In the genomic region with DNA sequence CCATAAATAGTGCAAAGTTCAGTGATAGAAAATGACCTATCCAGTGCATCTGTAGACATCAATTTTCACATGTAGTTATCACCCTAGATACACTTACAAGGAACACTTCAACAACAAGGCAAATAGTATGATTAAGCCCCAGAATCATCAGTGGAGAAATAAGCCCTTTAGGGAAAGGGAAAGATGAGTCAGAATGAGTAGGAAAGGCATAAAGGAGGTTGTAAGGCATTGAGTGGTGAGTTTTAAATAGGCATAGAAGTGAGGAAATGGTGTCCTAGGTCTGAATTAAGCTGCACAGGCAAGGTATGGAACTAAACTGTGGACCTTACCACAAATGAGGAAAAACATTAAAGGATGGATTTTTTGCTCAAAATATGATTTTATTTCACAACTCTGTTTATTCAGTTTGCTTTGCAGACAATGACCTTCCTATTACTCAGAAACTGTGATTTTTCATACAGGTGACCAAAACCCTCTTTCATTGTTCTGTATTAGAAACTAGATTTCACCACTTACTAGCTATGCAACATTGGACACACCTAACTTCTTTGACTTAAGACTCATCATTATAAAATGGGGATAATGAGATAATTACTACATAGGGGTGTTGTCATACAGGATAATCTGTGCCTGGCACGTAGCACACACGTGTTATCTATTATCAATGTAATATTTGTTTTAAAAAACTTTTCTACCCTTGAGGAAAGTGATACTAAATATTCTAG, we compare ENCODE assay signal across 14 cellular contexts. TPM values are rescaled to one million over a fixed set of nuclear protein-coding genes. Genes with fewer than 3 reads are reported as not detected.
DNase-seq lines count a peak whose midpoint lies in the region; ATAC-seq and TF ChIP-seq lines count a peak whose summit lies in the region.
"Had no signal": no experiment of that assay in that cellular context is flagged by ENCODE, and none has a peak within 500 bp of the region (broad histone marks: within the 10 kb centered on the region; RNA-seq: fewer than 3 reads in every experiment).

No MANE protein-coding gene starts in this region.

- CTCF ChIA-PET in IMR-90 (lab: Yijun Ruan, JAX): no interaction called here
- CTCF ChIA-PET in activated naive CD4-positive, alpha-beta T cell treated with anti-CD3 and anti-CD28 coated beads for 36 hours (lab: Charles Lee): no interaction called here

- no peak for TF ChIP-seq EP300 in tibial nerve (IDR thresholded peaks at IDR 0.05)

- intact Hi-C loops in IMR-90 (cut with micrococcal nuclease): no loop called here
- intact Hi-C loops in activated naive CD4-positive, alpha-beta T cell treated with anti-CD3 and anti-CD28 coated beads for 36 hours (cut with micrococcal nuclease): no loop called here

- no peak overlapping the region for H3K56ac ChIP-seq in IMR-90 (ENCODE audit: extremely low read depth, insufficient read depth, low read length)

- TF ChIP-seq POLR2A in IMR-90 (IDR thresholded peaks at IDR 0.05; ENCODE audit: low read depth, low read length) (no peak), tibial nerve (IDR thresholded peaks at IDR 0.05) (no peak)

- no peaks in the 10 kb centered on the region for H3K9me3 Mint-ChIP-seq in activated naive CD4-positive, alpha-beta T cell treated with anti-CD3 and anti-CD28 coated beads for 36 hours
- H3K9me3 Mint-ChIP-seq: CD8-positive, alpha-beta memory T cell had no signal

- no peak overlapping the region for H4K8ac ChIP-seq in IMR-90 (ENCODE audit: low read depth in 2 of 2, low read length in 2 of 2)

- H2BK120ac ChIP-seq in IMR-90 (ENCODE audit: low read depth, low read length): no peak overlapping the region

- no peak overlapping the region for H2BK20ac ChIP-seq in IMR-90 (ENCODE audit: low read depth, low read length)

- H4K91ac ChIP-seq in IMR-90 (ENCODE audit: insufficient read depth, low read depth, low read length): no peak overlapping the region

- BruUV-seq in IMR-90 (replicated peaks; lab: Mats Ljungman, UMichigan): no TSS peak

- in situ Hi-C loops in IMR-90 (cut with MboI; ENCODE audit: low sequenced_read_pairs): no loop called here
- in situ Hi-C loops in brain microvascular endothelial cell (cut with HindIII; ENCODE audit: low pct_ligation_motif_present, low sequenced_read_pairs): no loop called here

- no peak for TF ChIP-seq RAD21 in IMR-90 (IDR thresholded peaks at IDR 0.05; ENCODE audit: low read length)

- H3K4me3 ChIP-seq in IMR-90 (ENCODE audit: insufficient read depth, low read depth, low read length) (no peak overlapping the region), brain microvascular endothelial cell (ENCODE audit: low read depth, low read length) (no peak overlapping the region), tibial nerve (no peak overlapping the region)

- H3K27me3 ChIP-seq in IMR-90 (ENCODE audit: control insufficient read depth, insufficient read depth, low read length) (no peaks in the 10 kb centered on the region), brain microvascular endothelial cell (replicated peaks) (no peaks in the 10 kb centered on the region), tibial nerve (no peaks in the 10 kb centered on the region)

- no peaks in the 10 kb centered on the region for H3K36me3 Mint-ChIP-seq in activated naive CD4-positive, alpha-beta T cell treated with anti-CD3 and anti-CD28 coated beads for 36 hours (ENCODE audit: low read depth)
- H3K36me3 Mint-ChIP-seq: CD8-positive, alpha-beta memory T cell had no signal

- H3K27ac ChIP-seq in IMR-90 (ENCODE audit: insufficient read depth, low read length) (no peak overlapping the region), brain microvascular endothelial cell (no peak overlapping the region), tibial nerve (no peak overlapping the region)

- peaks cover 10% of the 10 kb centered on the region for H3K27me3 Mint-ChIP-seq in activated naive CD4-positive, alpha-beta T cell treated with anti-CD3 and anti-CD28 coated beads for 36 hours (ENCODE audit: low read depth)

- H2BK15ac ChIP-seq in IMR-90 (ENCODE audit: low read depth, low read length): no peak overlapping the region

- no peak overlapping the region for H3K14ac ChIP-seq in IMR-90 (replicated peaks; ENCODE audit: low read depth, low read length)

- no CpG with 5 or more reads among the region's 2 CpGs for WGBS in IMR-90 (ENCODE audit: extremely low coverage in 2 of 2, insufficient read length in 1 of 2), 2 experiments
- WGBS in tibial nerve, 2 donors: 66% methylated on average over 2 of the region's 2 CpGs

- no peak overlapping the region for H3K9ac ChIP-seq in IMR-90 (ENCODE audit: low read depth, low read length)

- peaks cover 2% of the 10 kb centered on the region for H3K4me1 Mint-ChIP-seq in activated naive CD4-positive, alpha-beta T cell treated with anti-CD3 and anti-CD28 coated beads for 36 hours (ENCODE audit: low read depth)
- H3K4me1 Mint-ChIP-seq: CD8-positive, alpha-beta memory T cell; H9 had no signal

- no peak overlapping the region for H2AK9ac ChIP-seq in IMR-90 (replicated peaks; ENCODE audit: low read depth, low read length, poor library complexity)

- ATAC-seq in IMR-90 (ENCODE audit: low read depth) (peak; percentile 90), HG03097 (IDR thresholded peaks at IDR 0.05; ENCODE audit: low FRiP score, unreplicated experiment) (no peak)
- ATAC-seq: Panc1 had no signal

- no peak overlapping the region for H3K18ac ChIP-seq in IMR-90 (ENCODE audit: low read depth, low read length)

- no peak overlapping the region for H3K23ac ChIP-seq in IMR-90 (ENCODE audit: low read depth, low read length)

- no peak overlapping the region for H3K4me2 ChIP-seq in IMR-90 (ENCODE audit: low read depth, low read length)

- H3K4me3 Mint-ChIP-seq in activated naive CD4-positive, alpha-beta T cell treated with anti-CD3 and anti-CD28 coated beads for 36 hours: no peak overlapping the region
- H3K4me3 Mint-ChIP-seq: CD8-positive, alpha-beta memory T cell; H9 had no signal

- H2AK5ac ChIP-seq in IMR-90 (ENCODE audit: low read depth, low read length): no peak overlapping the region

- H3K4ac ChIP-seq in IMR-90 (ENCODE audit: low read depth, low read length): no peak overlapping the region

- no peaks in the 10 kb centered on the region; the same call in 1 of the 2 replicates for H3K9me1 ChIP-seq in IMR-90 (ENCODE audit: insufficient read depth, low read length)

- H2AFZ ChIP-seq in IMR-90 (replicated peaks; ENCODE audit: low read length, poor library complexity): no peak overlapping the region

- dilution Hi-C loops in IMR-90 (cut with HindIII; ENCODE audit: low sequenced_read_pairs, unreplicated experiment): no loop called here

- H4K20me1 ChIP-seq in IMR-90 (ENCODE audit: insufficient read depth, low read length): no peaks in the 10 kb centered on the region

- POLR2A ChIA-PET in IMR-90 (lab: Charles Lee; ENCODE audit: unreplicated experiment): no interaction called here

- H3K4me1 ChIP-seq in IMR-90 (ENCODE audit: control insufficient read depth, insufficient read depth, low read length): no peaks in the 10 kb centered on the region
- H3K4me1 ChIP-seq in tibial nerve: no peaks in the 10 kb centered on the region

- no peaks in the 10 kb centered on the region for H3K79me1 ChIP-seq in IMR-90 (ENCODE audit: low read depth in 1 of 2, low read length in 2 of 2)

- TF ChIP-seq CTCF in IMR-90 (conservative IDR thresholded peaks at IDR 0.05; ENCODE audit: low read depth, low read length) (no peak), brain microvascular endothelial cell (IDR thresholded peaks at IDR 0.05; ENCODE audit: low read depth, low read length, missing control alignments) (no peak), tibial nerve (IDR thresholded peaks at IDR 0.05) (no peak)

- no peak overlapping the region for H4K5ac ChIP-seq in IMR-90 (ENCODE audit: low read depth, low read length)

- DNase-seq in COLO829 (ENCODE audit: low spot score): peak; percentile 31
- DNase-seq in IMR-90: peak; percentile 74
- DNase-seq in brain microvascular endothelial cell: peak; percentile 6
- peak; percentile 4 for DNase-seq in glomerular visceral epithelial cell (ENCODE audit: extremely low spot score)
- no peak for DNase-seq in activated naive CD4-positive, alpha-beta T cell treated with anti-CD3 and anti-CD28 coated beads for 36 hours
- DNase-seq in NCI-H510A (lab: John Stamatoyannopoulos, UW): no peak
- DNase-seq in tibial nerve (ENCODE audit: low spot score in 2 of 2): no peak
- DNase-seq: activated CD4-positive, alpha-beta T cell treated with anti-CD3 and anti-CD28 coated beads, Interleukin-2, amount 50 U/mL, for 1 hour; CD8-positive, alpha-beta memory T cell; H9; NCI-H1694 treated with DMSO at 0.1 percent for 48 hours; NCI-H524 treated with DMSO at 0.1 percent for 48 hours had no signal

- no peak overlapping the region for H3K27ac Mint-ChIP-seq in activated naive CD4-positive, alpha-beta T cell treated with anti-CD3 and anti-CD28 coated beads for 36 hours
- H3K27ac Mint-ChIP-seq: CD8-positive, alpha-beta memory T cell; H9 had no signal

- H3K9me3 ChIP-seq in IMR-90 (ENCODE audit: control insufficient read depth, insufficient read depth, low read length) (no peaks in the 10 kb centered on the region), tibial nerve (no peaks in the 10 kb centered on the region)

- H2BK5ac ChIP-seq in IMR-90 (ENCODE audit: low read depth, low read length, poor library complexity, severe bottlenecking): no peak overlapping the region

- H3K36me3 ChIP-seq in IMR-90 (ENCODE audit: control insufficient read depth, insufficient read depth, low read length): no peaks in the 10 kb centered on the region
- H3K36me3 ChIP-seq in brain microvascular endothelial cell (replicated peaks): no peaks in the 10 kb centered on the region
- H3K36me3 ChIP-seq in tibial nerve: no peaks in the 10 kb centered on the region

TF ChIP-seq in IMR-90, 13 proteins besides CTCF, POLR2A, EP300 and RAD21:
- TF ChIP-seq SMC3 (IDR thresholded peaks at IDR 0.05; ENCODE audit: low read depth, low read length) (no peak), FOS (IDR thresholded peaks at IDR 0.05; ENCODE audit: low read depth, low read length) (peak; percentile 38; the same call in 1 of the 2 replicates)

RNA-seq across cellular contexts. Expression of gene MAP9, which starts 57.0 kb away (rescaled TPM):
- total RNA-seq in IMR-90 (2012; rRNA removed) (6.6 and 9.2 TPM in 2 replicates), tibial nerve (10 to 100 TPM in 1 of 4 donors, 1 to 10 TPM in 3; 6.0 to 17.4 (median 8.8) TPM)
- 3.2 and 4.0 TPM in 2 replicates for polyA plus RNA-seq in IMR-90 (2012; rRNA removed)
- polyA plus RNA-seq in IMR-90 (2012; cell fraction: cytosol; rRNA removed): 0.37 and 0.58 TPM in 2 replicates
- polyA plus RNA-seq in IMR-90 (2012; cell fraction: nucleus; rRNA removed; ENCODE audit: low replicate concordance): 1.5 and 4.0 TPM in 2 replicates
- total RNA-seq in activated naive CD4-positive, alpha-beta T cell treated with anti-CD3 and anti-CD28 coated beads for 36 hours: 1 to 10 TPM; 5.3 to 6.2 TPM

Comparison
In these comparisons a context has a peak if more than half of its experiments do, and no peak if none do; other contexts are left out.
1. DNase-seq: peak in COLO829 (single experiment), IMR-90 (single experiment), brain microvascular endothelial cell (single experiment) and glomerular visceral epithelial cell (single experiment); none in activated naive CD4-positive, alpha-beta T cell treated with anti-CD3 and anti-CD28 coated beads for 36 hours (single experiment), NCI-H510A (single experiment) and tibial nerve (0 of 2).